ENCODE assay signal across 1 cellular context in genomic region chr3:188542196-188542595, GRCh38.
TF ChIP-seq lines count a peak whose summit lies in the region.

No MANE protein-coding gene starts in this region.

TF ChIP-seq in HepG2, 621 proteins besides CTCF, POLR2A, EP300 and RAD21 (continued from another document and continues in another):
- no peak for TF ChIP-seq ZBTB4 (CRISPR knock-in tag; IDR thresholded peaks at IDR 0.05; ENCODE audit: borderline replicate concordance)
- TF ChIP-seq ZNF234 (CRISPR knock-in tag; conservative IDR thresholded peaks at IDR 0.05) = no peak
- no peak for TF ChIP-seq CSRNP1 (CRISPR knock-in tag; IDR thresholded peaks at IDR 0.05)
- TF ChIP-seq ZNF33B (CRISPR knock-in tag; IDR thresholded peaks at IDR 0.05) = no peak
- TF ChIP-seq ZZZ3 (CRISPR knock-in tag; IDR thresholded peaks at IDR 0.05; ENCODE audit: borderline replicate concordance) = no peak
- no peak for TF ChIP-seq PHF8 (CRISPR knock-in tag; IDR thresholded peaks at IDR 0.05)
- TF ChIP-seq ZSCAN5A (CRISPR knock-in tag; IDR thresholded peaks at IDR 0.05; ENCODE audit: borderline replicate concordance) = no peak; the same call in 1 of the 2 replicates
- TF ChIP-seq NFKB2 (CRISPR knock-in tag; IDR thresholded peaks at IDR 0.05; ENCODE audit: borderline replicate concordance) = no peak
- TF ChIP-seq SOX6 (IDR thresholded peaks at IDR 0.05) = no peak
- TF ChIP-seq SOX6 (CRISPR knock-in tag; IDR thresholded peaks at IDR 0.05) = peak; percentile 69; the same call in 1 of the 2 replicates
- peak; percentile 85 for TF ChIP-seq NCOA2 (CRISPR knock-in tag; IDR thresholded peaks at IDR 0.05)
- TF ChIP-seq CSRNP2 (CRISPR knock-in tag; conservative IDR thresholded peaks at IDR 0.05; ENCODE audit: low read depth) = no peak
- no peak for TF ChIP-seq ZBTB1 (CRISPR knock-in tag; IDR thresholded peaks at IDR 0.05; ENCODE audit: borderline replicate concordance)
- TF ChIP-seq ARID3A (IDR thresholded peaks at IDR 0.05; ENCODE audit: low read depth, low read length) = peak; percentile 62
- no peak for TF ChIP-seq ZNF598 (CRISPR knock-in tag; IDR thresholded peaks at IDR 0.05; ENCODE audit: borderline replicate concordance)
- no peak for TF ChIP-seq ZNF407 (CRISPR knock-in tag; IDR thresholded peaks at IDR 0.05; ENCODE audit: not compliant biosample characterization)
- TF ChIP-seq SKIL (CRISPR knock-in tag; IDR thresholded peaks at IDR 0.05; ENCODE audit: borderline replicate concordance) = no peak
- no peak for TF ChIP-seq TAF1 (CRISPR knock-in tag; IDR thresholded peaks at IDR 0.05)
- no peak for TF ChIP-seq PRMT3 (CRISPR knock-in tag; IDR thresholded peaks at IDR 0.05; ENCODE audit: borderline replicate concordance, low read depth)
- TF ChIP-seq SATB2 (CRISPR knock-in tag; IDR thresholded peaks at IDR 0.05) = no peak
- TF ChIP-seq ZNF562 (CRISPR knock-in tag; IDR thresholded peaks at IDR 0.05; ENCODE audit: borderline replicate concordance) = no peak
- no peak for TF ChIP-seq NR2F1 (CRISPR knock-in tag; IDR thresholded peaks at IDR 0.05)
- no peak for TF ChIP-seq KDM4B (CRISPR knock-in tag; IDR thresholded peaks at IDR 0.05)
- TF ChIP-seq HNRNPUL1 (IDR thresholded peaks at IDR 0.05; ENCODE audit: low read depth, low read length) = no peak
- no peak for TF ChIP-seq ZSCAN30 (CRISPR knock-in tag; IDR thresholded peaks at IDR 0.05)
- TF ChIP-seq TBX3 (IDR thresholded peaks at IDR 0.05; ENCODE audit: borderline replicate concordance) = no peak
- TF ChIP-seq ISL2 (CRISPR knock-in tag; IDR thresholded peaks at IDR 0.05) = peak; percentile 75; the same call in 1 of the 2 replicates
- peak; percentile 42; the same call in 1 of the 2 replicates for TF ChIP-seq HNF4A (CRISPR knock-in tag; IDR thresholded peaks at IDR 0.05)
- no peak for TF ChIP-seq TRIM22 (IDR thresholded peaks at IDR 0.05)
- no peak for TF ChIP-seq ZFP36L1 (CRISPR knock-in tag; IDR thresholded peaks at IDR 0.05)
- no peak for TF ChIP-seq MAX (IDR thresholded peaks at IDR 0.05)
- no peak for TF ChIP-seq SNAPC2 (CRISPR knock-in tag; IDR thresholded peaks at IDR 0.05)
- no peak for TF ChIP-seq FOXC1 (CRISPR knock-in tag; IDR thresholded peaks at IDR 0.05; ENCODE audit: borderline replicate concordance)
- no peak for TF ChIP-seq CENPT (CRISPR knock-in tag; IDR thresholded peaks at IDR 0.05; ENCODE audit: low read depth)
- TF ChIP-seq PCBP2 (optimal IDR thresholded peaks at IDR 0.05; ENCODE audit: low read depth, low read length, poor library complexity, severe bottlenecking) = no peak
